In the genomic region with DNA sequence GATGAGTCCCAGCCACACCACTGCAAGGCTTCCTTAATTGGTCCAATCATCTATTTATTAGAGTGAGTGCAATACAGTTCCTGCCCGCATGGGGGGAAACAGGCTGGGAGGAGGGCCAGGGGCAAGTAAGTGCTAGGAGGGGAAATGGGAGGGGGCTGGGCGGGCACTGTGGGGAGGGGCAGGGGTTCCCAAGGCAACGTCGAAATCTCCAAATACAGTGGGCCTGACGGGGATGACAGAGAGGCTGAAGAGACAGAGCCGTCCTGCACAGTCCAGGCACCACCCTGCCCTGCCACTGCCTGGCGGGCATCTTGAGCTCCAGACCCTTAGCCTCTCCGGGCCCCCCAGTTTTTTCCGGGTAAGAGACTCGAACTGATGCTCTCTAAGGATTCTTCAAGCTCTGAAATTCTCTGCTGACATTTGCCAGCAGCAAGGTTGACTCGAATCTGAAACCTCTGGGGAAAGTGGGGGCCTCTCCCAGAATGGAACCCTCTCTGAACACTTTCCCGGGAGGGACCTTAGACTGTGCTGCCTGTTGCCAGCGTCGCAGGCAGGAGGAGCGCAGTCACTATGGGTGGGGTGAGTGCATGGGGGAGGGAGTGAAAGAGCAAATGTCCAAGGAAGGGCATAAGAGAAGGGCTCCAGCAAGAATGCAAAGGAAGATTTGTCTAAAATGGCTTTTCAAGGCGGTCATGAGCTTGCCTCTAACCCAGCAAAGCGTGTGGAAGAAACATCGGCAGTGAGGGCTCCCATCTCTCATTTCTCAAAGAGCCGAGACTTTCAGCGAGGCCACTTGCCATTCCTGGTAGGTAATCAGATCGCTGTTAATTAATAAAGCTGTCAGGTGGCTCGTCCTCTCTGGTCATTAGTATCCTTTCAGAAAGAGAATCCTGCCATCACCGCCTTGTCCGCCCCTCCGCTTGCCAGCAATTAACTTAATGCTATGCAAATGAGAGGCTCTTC, we compare ENCODE assay signal across 8 cellular contexts.
DNase-seq lines count a peak whose midpoint lies in the region; ATAC-seq and TF ChIP-seq lines count a peak whose summit lies in the region.

No MANE protein-coding gene starts in this region.

- TF ChIP-seq CTCF in activated B cell treated with CpG ODN at 0.5 μM for 24 hours (IDR thresholded peaks at IDR 0.05) = no peak

- no peaks in the 10 kb centered on the region for H3K9me3 Mint-ChIP-seq in activated B cell treated with CpG ODN at 0.5 μM for 24 hours

- H3K27ac Mint-ChIP-seq in activated B cell treated with CpG ODN at 0.5 μM for 24 hours = peak overlapping the region; percentile 98

- H3K27me3 Mint-ChIP-seq in activated B cell treated with CpG ODN at 0.5 μM for 24 hours = no peaks in the 10 kb centered on the region

- intact Hi-C loops in activated B cell treated with CpG ODN at 0.5 μM for 24 hours (cut with micrococcal nuclease) (loop anchor here (1.0 to 5.0 kb wide), 4 partner anchors 31 to 1644 kb away; partner anchors contain the start of genes GTF3C4 and NUP214), left colon (cut with DNase I, micrococcal nuclease) (no loop called here)

- H3K36me3 Mint-ChIP-seq in activated B cell treated with CpG ODN at 0.5 μM for 24 hours (ENCODE audit: low read depth) = peaks cover 8% of the 10 kb centered on the region

- POLR2A ChIA-PET in activated B cell treated with CpG ODN at 0.5 μM for 24 hours (lab: Charles Lee) = interaction anchor here (0.5 to 3.9 kb wide), 9 partner anchors 9 to 1644 kb away, joined by 3 to 53 read pairs (median 7); partner anchors contain the start of genes DDX31, GTF3C4, NUP214 and SETX

- peaks cover 22% of the 10 kb centered on the region for H3K4me1 Mint-ChIP-seq in activated B cell treated with CpG ODN at 0.5 μM for 24 hours

- ATAC-seq in GM21786 (IDR thresholded peaks at IDR 0.05; ENCODE audit: unreplicated experiment) (peak; percentile 51), activated B cell treated with CpG ODN at 0.5 μM for 24 hours (ENCODE audit: low read depth) (peak; percentile 76), left colon (peak; percentile 88), GM18873 (IDR thresholded peaks at IDR 0.05; ENCODE audit: low FRiP score, unreplicated experiment) (no peak)

- DNase-seq in EL (peak; percentile 64), NCI-H146 treated with DMSO at 0.1 percent for 48 hours (lab: John Stamatoyannopoulos, UW; ENCODE audit: unreplicated experiment) (peak; percentile 7), activated B cell treated with CpG ODN at 0.5 μM for 24 hours (peak; percentile 50), cerebellum (ENCODE audit: low spot score) (peak; percentile 53), left colon (peak; percentile 64 to 68)
- DNase-seq in stimulated activated CD4-positive, alpha-beta T cell treated with anti-CD3 and anti-CD28 coated beads, Interleukin-4, amount 100 ng/mL, for 1 hour = peak; percentile 62

- CTCF ChIA-PET in activated B cell treated with CpG ODN at 0.5 μM for 24 hours (lab: Charles Lee) = interaction anchor here (1.0 to 1.4 kb wide), 6 partner anchors 9 to 100 kb away, joined by 3 to 4 read pairs (median 3); partner anchors contain the start of gene DDX31

- H3K4me3 Mint-ChIP-seq in activated B cell treated with CpG ODN at 0.5 μM for 24 hours = peak overlapping the region; percentile 100

Comparison
In these comparisons a context has a peak if more than half of its experiments do, and no peak if none do; other contexts are left out.
1. DNase-seq: peak in every context shown above with its lines; median percentile 66 in left colon; 64 in EL; 62 in stimulated activated CD4-positive, alpha-beta T cell treated with anti-CD3 and anti-CD28 coated beads, Interleukin-4, amount 100 ng/mL, for 1 hour; 53 in cerebellum; 50 in activated B cell treated with CpG ODN at 0.5 μM for 24 hours; 7 in NCI-H146 treated with DMSO at 0.1 percent for 48 hours.